ENCODE assay signal across 1 cellular context in the genomic region with DNA sequence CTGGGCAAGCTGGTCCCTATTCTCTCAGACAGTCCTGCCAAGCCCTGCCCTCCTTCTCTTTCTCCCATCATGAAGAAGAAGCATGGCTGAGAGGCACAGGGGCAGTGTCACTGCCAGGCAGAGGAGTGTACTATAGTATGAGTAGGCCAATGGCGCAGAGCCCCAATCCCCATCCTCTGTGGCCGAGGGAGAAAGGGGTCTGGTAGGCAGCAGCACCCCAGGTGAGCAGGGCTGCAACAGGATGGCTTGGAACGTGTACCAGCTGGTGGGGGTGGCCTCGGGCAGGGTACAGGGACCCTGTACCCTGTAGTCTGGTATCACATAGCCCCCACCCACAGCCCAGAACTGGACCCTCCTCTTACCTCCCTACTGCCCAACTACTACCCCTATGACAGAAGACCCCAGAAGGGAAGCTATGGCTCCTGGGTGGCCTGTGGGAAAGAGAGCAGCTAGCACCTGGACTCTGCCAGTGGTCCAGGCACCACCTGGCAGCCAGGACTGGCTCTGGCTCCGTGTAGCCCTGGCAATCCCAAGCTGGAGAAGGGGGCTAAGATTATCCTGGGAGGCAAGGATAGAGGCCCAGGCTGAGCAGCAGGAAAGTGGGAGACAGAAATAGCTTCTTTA.
TF ChIP-seq lines count a peak whose summit lies in the region.

No MANE protein-coding gene starts in this region.

TF ChIP-seq in GM23338, 12 proteins besides CTCF, POLR2A, EP300 and RAD21:
- TF ChIP-seq STAT1 (IDR thresholded peaks at IDR 0.05; ENCODE audit: unreplicated experiment) (no peak), POLR2AphosphoS5 (IDR thresholded peaks at IDR 0.05; ENCODE audit: low read depth) (no peak), ZNF114 (CRISPR knock-in tag; IDR thresholded peaks at IDR 0.05) (no peak), ZNF331 (CRISPR knock-in tag; IDR thresholded peaks at IDR 0.05; ENCODE audit: low read depth) (no peak), EZH2phosphoT487 (IDR thresholded peaks at IDR 0.05; ENCODE audit: unreplicated experiment) (no peak), NANOG (IDR thresholded peaks at IDR 0.05; ENCODE audit: borderline replicate concordance) (no peak), EZH2 (IDR thresholded peaks at IDR 0.05; ENCODE audit: low read depth, unreplicated experiment) (no peak), CREB1 (CRISPR knock-in tag; IDR thresholded peaks at IDR 0.05; ENCODE audit: low read depth) (no peak), JUNB (IDR thresholded peaks at IDR 0.05; ENCODE audit: unreplicated experiment) (no peak)
- TF ChIP-seq, protein P1, sequence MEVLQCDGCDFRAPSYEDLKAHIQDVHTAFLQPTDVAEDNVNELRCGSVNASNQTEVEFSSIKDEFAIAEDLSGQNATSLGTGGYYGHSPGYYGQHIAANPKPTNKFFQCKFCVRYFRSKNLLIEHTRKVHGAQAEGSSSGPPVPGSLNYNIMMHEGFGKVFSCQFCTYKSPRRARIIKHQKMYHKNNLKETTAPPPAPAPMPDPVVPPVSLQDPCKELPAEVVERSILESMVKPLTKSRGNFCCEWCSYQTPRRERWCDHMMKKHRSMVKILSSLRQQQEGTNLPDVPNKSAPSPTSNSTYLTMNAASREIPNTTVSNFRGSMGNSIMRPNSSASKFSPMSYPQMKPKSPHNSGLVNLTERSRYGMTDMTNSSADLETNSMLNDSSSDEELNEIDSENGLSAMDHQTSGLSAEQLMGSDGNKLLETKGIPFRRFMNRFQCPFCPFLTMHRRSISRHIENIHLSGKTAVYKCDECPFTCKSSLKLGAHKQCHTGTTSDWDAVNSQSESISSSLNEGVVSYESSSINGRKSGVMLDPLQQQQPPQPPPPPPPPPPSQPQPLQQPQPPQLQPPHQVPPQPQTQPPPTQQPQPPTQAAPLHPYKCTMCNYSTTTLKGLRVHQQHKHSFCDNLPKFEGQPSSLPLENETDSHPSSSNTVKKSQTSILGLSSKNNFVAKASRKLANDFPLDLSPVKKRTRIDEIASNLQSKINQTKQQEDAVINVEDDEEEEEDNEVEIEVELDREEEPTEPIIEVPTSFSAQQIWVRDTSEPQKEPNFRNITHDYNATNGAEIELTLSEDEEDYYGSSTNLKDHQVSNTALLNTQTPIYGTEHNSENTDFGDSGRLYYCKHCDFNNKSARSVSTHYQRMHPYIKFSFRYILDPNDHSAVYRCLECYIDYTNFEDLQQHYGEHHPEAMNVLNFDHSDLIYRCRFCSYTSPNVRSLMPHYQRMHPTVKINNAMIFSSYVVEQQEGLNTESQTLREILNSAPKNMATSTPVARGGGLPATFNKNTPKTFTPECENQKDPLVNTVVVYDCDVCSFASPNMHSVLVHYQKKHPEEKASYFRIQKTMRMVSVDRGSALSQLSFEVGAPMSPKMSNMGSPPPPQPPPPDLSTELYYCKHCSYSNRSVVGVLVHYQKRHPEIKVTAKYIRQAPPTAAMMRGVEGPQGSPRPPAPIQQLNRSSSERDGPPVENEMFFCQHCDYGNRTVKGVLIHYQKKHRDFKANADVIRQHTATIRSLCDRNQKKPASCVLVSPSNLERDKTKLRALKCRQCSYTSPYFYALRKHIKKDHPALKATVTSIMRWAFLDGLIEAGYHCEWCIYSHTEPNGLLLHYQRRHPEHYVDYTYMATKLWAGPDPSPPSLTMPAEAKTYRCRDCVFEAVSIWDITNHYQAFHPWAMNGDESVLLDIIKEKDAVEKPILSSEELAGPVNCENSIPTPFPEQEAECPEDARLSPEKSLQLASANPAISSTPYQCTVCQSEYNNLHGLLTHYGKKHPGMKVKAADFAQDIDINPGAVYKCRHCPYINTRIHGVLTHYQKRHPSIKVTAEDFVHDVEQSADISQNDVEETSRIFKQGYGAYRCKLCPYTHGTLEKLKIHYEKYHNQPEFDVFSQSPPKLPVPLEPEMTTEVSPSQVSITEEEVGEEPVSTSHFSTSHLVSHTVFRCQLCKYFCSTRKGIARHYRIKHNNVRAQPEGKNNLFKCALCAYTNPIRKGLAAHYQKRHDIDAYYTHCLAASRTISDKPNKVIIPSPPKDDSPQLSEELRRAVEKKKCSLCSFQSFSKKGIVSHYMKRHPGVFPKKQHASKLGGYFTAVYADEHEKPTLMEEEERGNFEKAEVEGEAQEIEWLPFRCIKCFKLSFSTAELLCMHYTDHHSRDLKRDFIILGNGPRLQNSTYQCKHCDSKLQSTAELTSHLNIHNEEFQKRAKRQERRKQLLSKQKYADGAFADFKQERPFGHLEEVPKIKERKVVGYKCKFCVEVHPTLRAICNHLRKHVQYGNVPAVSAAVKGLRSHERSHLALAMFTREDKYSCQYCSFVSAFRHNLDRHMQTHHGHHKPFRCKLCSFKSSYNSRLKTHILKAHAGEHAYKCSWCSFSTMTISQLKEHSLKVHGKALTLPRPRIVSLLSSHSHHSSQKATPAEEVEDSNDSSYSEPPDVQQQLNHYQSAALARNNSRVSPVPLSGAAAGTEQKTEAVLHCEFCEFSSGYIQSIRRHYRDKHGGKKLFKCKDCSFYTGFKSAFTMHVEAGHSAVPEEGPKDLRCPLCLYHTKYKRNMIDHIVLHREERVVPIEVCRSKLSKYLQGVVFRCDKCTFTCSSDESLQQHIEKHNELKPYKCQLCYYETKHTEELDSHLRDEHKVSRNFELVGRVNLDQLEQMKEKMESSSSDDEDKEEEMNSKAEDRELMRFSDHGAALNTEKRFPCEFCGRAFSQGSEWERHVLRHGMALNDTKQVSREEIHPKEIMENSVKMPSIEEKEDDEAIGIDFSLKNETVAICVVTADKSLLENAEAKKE (CRISPR knock-in tag; IDR thresholded peaks at IDR 0.05) = no peak
- TF ChIP-seq, protein P2, sequence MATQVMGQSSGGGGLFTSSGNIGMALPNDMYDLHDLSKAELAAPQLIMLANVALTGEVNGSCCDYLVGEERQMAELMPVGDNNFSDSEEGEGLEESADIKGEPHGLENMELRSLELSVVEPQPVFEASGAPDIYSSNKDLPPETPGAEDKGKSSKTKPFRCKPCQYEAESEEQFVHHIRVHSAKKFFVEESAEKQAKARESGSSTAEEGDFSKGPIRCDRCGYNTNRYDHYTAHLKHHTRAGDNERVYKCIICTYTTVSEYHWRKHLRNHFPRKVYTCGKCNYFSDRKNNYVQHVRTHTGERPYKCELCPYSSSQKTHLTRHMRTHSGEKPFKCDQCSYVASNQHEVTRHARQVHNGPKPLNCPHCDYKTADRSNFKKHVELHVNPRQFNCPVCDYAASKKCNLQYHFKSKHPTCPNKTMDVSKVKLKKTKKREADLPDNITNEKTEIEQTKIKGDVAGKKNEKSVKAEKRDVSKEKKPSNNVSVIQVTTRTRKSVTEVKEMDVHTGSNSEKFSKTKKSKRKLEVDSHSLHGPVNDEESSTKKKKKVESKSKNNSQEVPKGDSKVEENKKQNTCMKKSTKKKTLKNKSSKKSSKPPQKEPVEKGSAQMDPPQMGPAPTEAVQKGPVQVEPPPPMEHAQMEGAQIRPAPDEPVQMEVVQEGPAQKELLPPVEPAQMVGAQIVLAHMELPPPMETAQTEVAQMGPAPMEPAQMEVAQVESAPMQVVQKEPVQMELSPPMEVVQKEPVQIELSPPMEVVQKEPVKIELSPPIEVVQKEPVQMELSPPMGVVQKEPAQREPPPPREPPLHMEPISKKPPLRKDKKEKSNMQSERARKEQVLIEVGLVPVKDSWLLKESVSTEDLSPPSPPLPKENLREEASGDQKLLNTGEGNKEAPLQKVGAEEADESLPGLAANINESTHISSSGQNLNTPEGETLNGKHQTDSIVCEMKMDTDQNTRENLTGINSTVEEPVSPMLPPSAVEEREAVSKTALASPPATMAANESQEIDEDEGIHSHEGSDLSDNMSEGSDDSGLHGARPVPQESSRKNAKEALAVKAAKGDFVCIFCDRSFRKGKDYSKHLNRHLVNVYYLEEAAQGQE (IDR thresholded peaks at IDR 0.05; ENCODE audit: unreplicated experiment) = no peak
- TF ChIP-seq, protein P3, sequence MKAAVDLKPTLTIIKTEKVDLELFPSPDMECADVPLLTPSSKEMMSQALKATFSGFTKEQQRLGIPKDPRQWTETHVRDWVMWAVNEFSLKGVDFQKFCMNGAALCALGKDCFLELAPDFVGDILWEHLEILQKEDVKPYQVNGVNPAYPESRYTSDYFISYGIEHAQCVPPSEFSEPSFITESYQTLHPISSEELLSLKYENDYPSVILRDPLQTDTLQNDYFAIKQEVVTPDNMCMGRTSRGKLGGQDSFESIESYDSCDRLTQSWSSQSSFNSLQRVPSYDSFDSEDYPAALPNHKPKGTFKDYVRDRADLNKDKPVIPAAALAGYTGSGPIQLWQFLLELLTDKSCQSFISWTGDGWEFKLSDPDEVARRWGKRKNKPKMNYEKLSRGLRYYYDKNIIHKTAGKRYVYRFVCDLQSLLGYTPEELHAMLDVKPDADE (IDR thresholded peaks at IDR 0.05) = no peak
TF ChIP-seq in GM23338: peak in this region for 0.
